In the genomic region with DNA sequence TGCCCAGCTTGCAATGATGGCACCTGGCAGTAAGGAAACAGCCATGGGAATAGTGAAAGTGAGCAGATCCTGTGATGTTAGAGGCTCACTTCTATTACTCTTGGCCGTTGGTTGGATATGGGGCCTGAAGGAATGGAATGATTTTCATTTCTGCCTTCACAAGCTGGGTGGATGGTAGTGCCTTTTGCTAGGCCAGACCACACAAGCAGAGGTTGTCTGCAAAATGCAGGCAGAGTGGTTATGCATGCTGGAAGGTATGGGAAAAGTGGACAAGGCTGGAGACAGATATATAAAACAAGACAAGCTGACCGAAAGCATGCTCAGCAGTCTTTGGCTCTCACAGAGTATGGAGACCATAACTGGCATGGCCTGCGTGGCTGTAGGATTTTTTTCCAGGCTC, we compare ENCODE assay signal across 27 cellular contexts. TPM values are rescaled to one million over a fixed set of nuclear protein-coding genes. Genes with fewer than 3 reads are reported as not detected.
"Had no signal": no experiment of that assay in that cellular context is flagged by ENCODE, and none has a peak within 500 bp of the region (broad histone marks: within the 10 kb centered on the region; RNA-seq: fewer than 3 reads in every experiment).

No MANE protein-coding gene starts in this region.

- ATAC-seq: esophagus mucosa; gastrocnemius medialis; heart right ventricle; left cardiac atrium; left lung; left ventricle myocardium superior; lower lobe of right lung; naive thymus-derived CD4-positive, alpha-beta T cell had no signal

- H3K27ac Mint-ChIP-seq: naive thymus-derived CD4-positive, alpha-beta T cell had no signal

- DNase-seq: dermis blood vessel endothelial cell; dorsolateral prefrontal cortex; effector CD4-positive, alpha-beta T cell; effector memory CD4-positive, alpha-beta T cell; erythroblast; esophagus squamous epithelium; foreskin fibroblast; foreskin melanocyte; gastrocnemius medialis; head of caudate nucleus; heart right ventricle; hippocampal formation; left cardiac atrium; left lung; left ventricle myocardium superior; lower lobe of right lung; mesendoderm; midbrain; naive thymus-derived CD4-positive, alpha-beta T cell had no signal

- H3K27ac ChIP-seq: coronary artery, epithelial cell of prostate, esophagus squamous epithelium, gastrocnemius medialis, heart right ventricle, left lung, lower lobe of right lung had no signal

- H3K36me3 ChIP-seq: esophagus squamous epithelium, gastrocnemius medialis, heart right ventricle, left lung, lower lobe of right lung had no signal

- FAIRE-seq: colon, endometrium, islet of Langerhans, keratinocyte had no signal

- H3K27me3 ChIP-seq: dorsolateral prefrontal cortex, esophagus squamous epithelium, gastrocnemius medialis, heart right ventricle, left lung had no signal

- H3K4me3 ChIP-seq: coronary artery, esophagus squamous epithelium, gastrocnemius medialis, heart right ventricle, left lung, lower lobe of right lung had no signal

- H3K9me3 ChIP-seq: gastrocnemius medialis, heart right ventricle, left lung, lower lobe of right lung had no signal

- H3K4me3 Mint-ChIP-seq: naive thymus-derived CD4-positive, alpha-beta T cell had no signal

- H3K4me1 ChIP-seq: esophagus squamous epithelium, gastrocnemius medialis, heart right ventricle, left lung, lower lobe of right lung had no signal

RNA-seq across cellular contexts. Expression of gene ERVFRD-1, which starts 50.7 kb away (rescaled TPM):
- total RNA-seq: esophagus mucosa, gastrocnemius medialis, kidney epithelial cell had no signal
- polyA plus RNA-seq: keratinocyte had no signal
